ENCODE assay signal across 8 cellular contexts in the genomic region with DNA sequence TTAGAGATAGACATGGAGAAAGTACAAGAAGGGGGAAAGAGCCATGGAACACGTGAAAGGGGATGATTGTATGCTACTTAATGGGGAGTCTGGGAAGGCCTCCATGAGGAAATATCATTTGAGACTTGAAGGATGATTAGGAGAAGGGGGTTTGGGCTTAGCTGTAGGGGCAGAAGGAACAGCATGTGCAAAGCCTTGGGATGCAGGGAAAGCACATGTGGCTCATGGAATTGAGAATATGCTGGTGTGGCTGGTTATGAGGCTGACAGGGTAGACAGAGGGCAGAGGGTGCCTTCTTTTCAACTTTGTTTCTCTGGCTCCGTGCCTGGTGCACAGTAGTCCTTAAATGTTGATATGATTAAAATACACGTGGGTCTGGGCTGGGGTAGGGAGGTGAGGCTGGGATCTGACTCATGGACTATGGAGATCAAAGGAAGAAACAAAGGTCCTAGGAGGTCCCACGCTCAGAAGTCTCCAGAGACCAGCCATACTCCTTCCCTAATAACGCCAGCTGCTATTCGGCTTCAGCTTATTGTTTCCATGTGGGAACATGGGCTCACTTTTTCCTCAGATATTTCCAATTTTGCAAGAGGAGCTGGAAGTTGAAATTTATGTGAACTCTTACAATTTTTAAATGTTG. TPM values are rescaled to one million over a fixed set of nuclear protein-coding genes. Genes with fewer than 3 reads are reported as not detected.
DNase-seq lines count a peak whose midpoint lies in the region; ATAC-seq and TF ChIP-seq lines count a peak whose summit lies in the region.

No MANE protein-coding gene starts in this region.

- H3K4me1 ChIP-seq in CD8-positive, alpha-beta memory T cell (ENCODE audit: insufficient read depth, low read length), result peaks cover 13% of the 10 kb centered on the region
- peaks cover 4% of the 10 kb centered on the region; the same call in 1 of the 2 replicates for H3K4me1 ChIP-seq in MM.1S (ENCODE audit: low read length)
- peaks cover 5% of the 10 kb centered on the region for H3K4me1 ChIP-seq in effector memory CD4-positive, alpha-beta T cell (ENCODE audit: control insufficient read depth, insufficient read depth, low read length, poor library complexity, severe bottlenecking)

- H3K27me3 Mint-ChIP-seq in CD8-positive, alpha-beta memory T cell, result no peaks in the 10 kb centered on the region

- H3K9me3 Mint-ChIP-seq in CD8-positive, alpha-beta memory T cell, result no peaks in the 10 kb centered on the region

- H3K27ac Mint-ChIP-seq in CD8-positive, alpha-beta memory T cell, result peak overlapping the region; percentile 93 to 99 (median 98)

- no peak for TF ChIP-seq RAD21 in neural cell (conservative IDR thresholded peaks at IDR 0.05)

- peak overlapping the region; percentile 99 for H3K27ac ChIP-seq in CD8-positive, alpha-beta memory T cell (ENCODE audit: low read depth, low read length)
- H3K27ac ChIP-seq in MM.1S (ENCODE audit: low read length) (no peak overlapping the region), neural cell (ENCODE audit: low read length) (no peak overlapping the region)
- H3K27ac ChIP-seq in effector memory CD4-positive, alpha-beta T cell (ENCODE audit: insufficient read depth, low read length, poor library complexity, severe bottlenecking), result no peak overlapping the region

- H3K9me3 ChIP-seq in CD8-positive, alpha-beta memory T cell (ENCODE audit: low read length), result no peaks in the 10 kb centered on the region
- H3K9me3 ChIP-seq in MM.1S (replicated peaks; ENCODE audit: insufficient read depth, low read length) (no peaks in the 10 kb centered on the region), neural cell (ENCODE audit: low read length) (no peaks in the 10 kb centered on the region)
- H3K9me3 ChIP-seq in effector memory CD4-positive, alpha-beta T cell (ENCODE audit: control insufficient read depth, low read length), result no peaks in the 10 kb centered on the region

- H3K4me3 Mint-ChIP-seq in CD8-positive, alpha-beta memory T cell, result peak overlapping the region; percentile 87 to 96 (median 94)

- no peaks in the 10 kb centered on the region for H4K20me1 ChIP-seq in MM.1S (ENCODE audit: insufficient read depth, low read length)
- H4K20me1 ChIP-seq in neural cell (ENCODE audit: insufficient read depth), result no peaks in the 10 kb centered on the region

- no peaks in the 10 kb centered on the region for H3K36me3 ChIP-seq in CD8-positive, alpha-beta memory T cell (ENCODE audit: insufficient read depth, low read length)
- H3K36me3 ChIP-seq in MM.1S (replicated peaks; ENCODE audit: insufficient read depth, low read length), result no peaks in the 10 kb centered on the region
- no peaks in the 10 kb centered on the region for H3K36me3 ChIP-seq in effector memory CD4-positive, alpha-beta T cell (ENCODE audit: control insufficient read depth, insufficient read depth, low read length)
- no peaks in the 10 kb centered on the region for H3K36me3 ChIP-seq in neural cell (ENCODE audit: insufficient read depth, low read length)

- H3K27me3 ChIP-seq in CD8-positive, alpha-beta memory T cell (ENCODE audit: insufficient read depth, low read length, poor library complexity, severe bottlenecking), result no peaks in the 10 kb centered on the region
- no peaks in the 10 kb centered on the region for H3K27me3 ChIP-seq in MM.1S (replicated peaks; ENCODE audit: insufficient read depth, low read length)
- H3K27me3 ChIP-seq in effector memory CD4-positive, alpha-beta T cell (replicated peaks; ENCODE audit: control insufficient read depth, insufficient read depth, low read length, poor library complexity, severe bottlenecking), result no peaks in the 10 kb centered on the region
- H3K27me3 ChIP-seq in neural cell (ENCODE audit: insufficient read depth, low read depth, low read length), result no peaks in the 10 kb centered on the region

- intact Hi-C loops in posterior cingulate gyrus (cut with DNase I), result no loop called here

- H3K9me2 ChIP-seq in MM.1S (replicated peaks; ENCODE audit: insufficient read depth, low read length) (no peaks in the 10 kb centered on the region), neural cell (ENCODE audit: insufficient read depth, low read length) (no peaks in the 10 kb centered on the region)

- H3F3A ChIP-seq in MM.1S (ENCODE audit: insufficient read depth, low read length), result no peaks in the 10 kb centered on the region
- H3F3A ChIP-seq in neural cell (ENCODE audit: insufficient read depth, low read length, poor library complexity, severe bottlenecking), result no peaks in the 10 kb centered on the region

- no peak for TF ChIP-seq EP300 in neural cell (conservative IDR thresholded peaks at IDR 0.05; ENCODE audit: poor library complexity, severe bottlenecking)

- ATAC-seq in HG03457 (IDR thresholded peaks at IDR 0.05; ENCODE audit: unreplicated experiment), result no peak

- CTCF ChIA-PET in CD8-positive, alpha-beta memory T cell (lab: Charles Lee), result interaction anchor here (1.3 to 2.5 kb wide), 4 partner anchors 22 to 185 kb away, joined by 3 to 11 read pairs (median 4); partner anchors contain the start of gene NDUFB4

- H3K4me2 ChIP-seq in MM.1S (ENCODE audit: low read depth, low read length) (peak overlapping the region; percentile 93), neural cell (ENCODE audit: low read length) (peak overlapping the region; percentile 100)

- H2AFZ ChIP-seq in MM.1S (ENCODE audit: low read length) (peak overlapping the region; percentile 94), neural cell (ENCODE audit: low read depth, low read length) (no peak overlapping the region)

- peaks cover 31 to 56% (median 50%) of the 10 kb centered on the region in 3 donors for H3K4me1 Mint-ChIP-seq in CD8-positive, alpha-beta memory T cell

- peaks cover 0 to 16% (median 0%) of the 10 kb centered on the region in 3 donors for H3K36me3 Mint-ChIP-seq in CD8-positive, alpha-beta memory T cell

- H3K4me3 ChIP-seq in CD8-positive, alpha-beta memory T cell (ENCODE audit: low read length), result peak overlapping the region; percentile 99
- peak overlapping the region; percentile 88 for H3K4me3 ChIP-seq in MM.1S (ENCODE audit: low read length)
- H3K4me3 ChIP-seq in effector memory CD4-positive, alpha-beta T cell (ENCODE audit: insufficient read depth, low read depth, low read length, poor library complexity, severe bottlenecking), result peak overlapping the region; percentile 89
- H3K4me3 ChIP-seq in neural cell (ENCODE audit: low read length), result peak overlapping the region; percentile 90

- DNase-seq in CD8-positive, alpha-beta memory T cell, result no peak
- no peak for DNase-seq in MM.1S
- no peak for DNase-seq in effector memory CD4-positive, alpha-beta T cell
- no peak for DNase-seq in posterior cingulate gyrus
- DNase-seq in NCI-H2196 (lab: John Stamatoyannopoulos, UW; ENCODE audit: unreplicated experiment), result no peak
- no peak for DNase-seq in NCI-H526 (lab: John Stamatoyannopoulos, UW)

- H3K79me2 ChIP-seq in MM.1S (ENCODE audit: low read length) (peaks cover 43% of the 10 kb centered on the region), neural cell (replicated peaks; ENCODE audit: insufficient read depth, low read length) (peaks cover 24% of the 10 kb centered on the region)

- TF ChIP-seq CTCF in MM.1S (IDR thresholded peaks at IDR 0.05; ENCODE audit: low read length), result no peak
- TF ChIP-seq CTCF in neural cell (IDR thresholded peaks at IDR 0.05; ENCODE audit: poor library complexity, severe bottlenecking), result no peak

- POLR2A ChIA-PET in CD8-positive, alpha-beta memory T cell (lab: Charles Lee), result no interaction called here

- H3K9ac ChIP-seq in MM.1S (ENCODE audit: low read length), result peak overlapping the region; percentile 87
- peak overlapping the region; percentile 80 for H3K9ac ChIP-seq in neural cell (ENCODE audit: low read length)

TF ChIP-seq in neural cell, 6 proteins besides CTCF, POLR2A, EP300 and RAD21:
- no peak for TF ChIP-seq EZH2 (IDR thresholded peaks at IDR 0.05; ENCODE audit: borderline replicate concordance, insufficient read depth, low read length, poor library complexity, severe bottlenecking)

RNA-seq across cellular contexts. Expression of gene GTF2E1, which starts 1.1 kb away (rescaled TPM):
- 10 to 100 TPM; 25.9 to 27.8 TPM for total RNA-seq in CD8-positive, alpha-beta memory T cell
- 14.3 TPM for polyA plus RNA-seq in CD8-positive, alpha-beta memory T cell
- polyA plus RNA-seq in neural cell, result 25.1 and 25.4 TPM in 2 replicates
- 31.4 and 36.8 TPM in 2 replicates for polyA minus RNA-seq in neural cell

RNA-seq across cellular contexts. Expression of gene RABL3, which starts 1.4 kb away (rescaled TPM):
- total RNA-seq in CD8-positive, alpha-beta memory T cell, result 10 to 100 TPM; 39.0 to 40.4 TPM
- polyA plus RNA-seq in CD8-positive, alpha-beta memory T cell, result 35.8 TPM
- 14.7 and 19.0 TPM in 2 replicates for polyA plus RNA-seq in neural cell
- 19.2 and 23.0 TPM in 2 replicates for polyA minus RNA-seq in neural cell
